ENCODE assay signal across 2 cellular contexts in the genomic region with DNA sequence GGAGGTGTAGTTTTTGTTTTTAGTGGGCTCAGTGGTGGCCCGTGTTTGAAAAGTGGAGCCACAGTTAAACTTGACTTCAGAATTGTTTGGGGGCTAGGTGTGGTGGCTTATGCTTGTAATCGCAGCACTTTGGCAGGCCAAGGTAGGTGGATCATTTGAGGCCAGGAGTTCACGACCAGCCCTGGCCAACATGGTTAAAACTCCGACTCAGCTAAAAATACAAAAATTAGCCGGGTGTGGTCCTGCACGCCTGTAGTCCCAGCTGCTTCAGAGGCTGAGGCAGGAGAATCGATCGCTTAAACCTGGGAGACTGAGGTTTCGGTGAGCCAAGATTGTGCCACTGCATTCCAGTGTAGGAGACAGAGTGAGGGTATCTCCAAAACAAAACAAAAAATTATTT.
TF ChIP-seq lines count a peak whose summit lies in the region.

No MANE protein-coding gene starts in this region.

TF ChIP-seq in GM23338, 12 proteins besides CTCF, POLR2A, EP300 and RAD21 (continued from another document):
- TF ChIP-seq POLR2AphosphoS5 (IDR thresholded peaks at IDR 0.05; ENCODE audit: low read depth) (no peak), CREB1 (CRISPR knock-in tag; IDR thresholded peaks at IDR 0.05; ENCODE audit: low read depth) (no peak), EZH2phosphoT487 (IDR thresholded peaks at IDR 0.05; ENCODE audit: unreplicated experiment) (no peak)
- TF ChIP-seq, protein P1, sequence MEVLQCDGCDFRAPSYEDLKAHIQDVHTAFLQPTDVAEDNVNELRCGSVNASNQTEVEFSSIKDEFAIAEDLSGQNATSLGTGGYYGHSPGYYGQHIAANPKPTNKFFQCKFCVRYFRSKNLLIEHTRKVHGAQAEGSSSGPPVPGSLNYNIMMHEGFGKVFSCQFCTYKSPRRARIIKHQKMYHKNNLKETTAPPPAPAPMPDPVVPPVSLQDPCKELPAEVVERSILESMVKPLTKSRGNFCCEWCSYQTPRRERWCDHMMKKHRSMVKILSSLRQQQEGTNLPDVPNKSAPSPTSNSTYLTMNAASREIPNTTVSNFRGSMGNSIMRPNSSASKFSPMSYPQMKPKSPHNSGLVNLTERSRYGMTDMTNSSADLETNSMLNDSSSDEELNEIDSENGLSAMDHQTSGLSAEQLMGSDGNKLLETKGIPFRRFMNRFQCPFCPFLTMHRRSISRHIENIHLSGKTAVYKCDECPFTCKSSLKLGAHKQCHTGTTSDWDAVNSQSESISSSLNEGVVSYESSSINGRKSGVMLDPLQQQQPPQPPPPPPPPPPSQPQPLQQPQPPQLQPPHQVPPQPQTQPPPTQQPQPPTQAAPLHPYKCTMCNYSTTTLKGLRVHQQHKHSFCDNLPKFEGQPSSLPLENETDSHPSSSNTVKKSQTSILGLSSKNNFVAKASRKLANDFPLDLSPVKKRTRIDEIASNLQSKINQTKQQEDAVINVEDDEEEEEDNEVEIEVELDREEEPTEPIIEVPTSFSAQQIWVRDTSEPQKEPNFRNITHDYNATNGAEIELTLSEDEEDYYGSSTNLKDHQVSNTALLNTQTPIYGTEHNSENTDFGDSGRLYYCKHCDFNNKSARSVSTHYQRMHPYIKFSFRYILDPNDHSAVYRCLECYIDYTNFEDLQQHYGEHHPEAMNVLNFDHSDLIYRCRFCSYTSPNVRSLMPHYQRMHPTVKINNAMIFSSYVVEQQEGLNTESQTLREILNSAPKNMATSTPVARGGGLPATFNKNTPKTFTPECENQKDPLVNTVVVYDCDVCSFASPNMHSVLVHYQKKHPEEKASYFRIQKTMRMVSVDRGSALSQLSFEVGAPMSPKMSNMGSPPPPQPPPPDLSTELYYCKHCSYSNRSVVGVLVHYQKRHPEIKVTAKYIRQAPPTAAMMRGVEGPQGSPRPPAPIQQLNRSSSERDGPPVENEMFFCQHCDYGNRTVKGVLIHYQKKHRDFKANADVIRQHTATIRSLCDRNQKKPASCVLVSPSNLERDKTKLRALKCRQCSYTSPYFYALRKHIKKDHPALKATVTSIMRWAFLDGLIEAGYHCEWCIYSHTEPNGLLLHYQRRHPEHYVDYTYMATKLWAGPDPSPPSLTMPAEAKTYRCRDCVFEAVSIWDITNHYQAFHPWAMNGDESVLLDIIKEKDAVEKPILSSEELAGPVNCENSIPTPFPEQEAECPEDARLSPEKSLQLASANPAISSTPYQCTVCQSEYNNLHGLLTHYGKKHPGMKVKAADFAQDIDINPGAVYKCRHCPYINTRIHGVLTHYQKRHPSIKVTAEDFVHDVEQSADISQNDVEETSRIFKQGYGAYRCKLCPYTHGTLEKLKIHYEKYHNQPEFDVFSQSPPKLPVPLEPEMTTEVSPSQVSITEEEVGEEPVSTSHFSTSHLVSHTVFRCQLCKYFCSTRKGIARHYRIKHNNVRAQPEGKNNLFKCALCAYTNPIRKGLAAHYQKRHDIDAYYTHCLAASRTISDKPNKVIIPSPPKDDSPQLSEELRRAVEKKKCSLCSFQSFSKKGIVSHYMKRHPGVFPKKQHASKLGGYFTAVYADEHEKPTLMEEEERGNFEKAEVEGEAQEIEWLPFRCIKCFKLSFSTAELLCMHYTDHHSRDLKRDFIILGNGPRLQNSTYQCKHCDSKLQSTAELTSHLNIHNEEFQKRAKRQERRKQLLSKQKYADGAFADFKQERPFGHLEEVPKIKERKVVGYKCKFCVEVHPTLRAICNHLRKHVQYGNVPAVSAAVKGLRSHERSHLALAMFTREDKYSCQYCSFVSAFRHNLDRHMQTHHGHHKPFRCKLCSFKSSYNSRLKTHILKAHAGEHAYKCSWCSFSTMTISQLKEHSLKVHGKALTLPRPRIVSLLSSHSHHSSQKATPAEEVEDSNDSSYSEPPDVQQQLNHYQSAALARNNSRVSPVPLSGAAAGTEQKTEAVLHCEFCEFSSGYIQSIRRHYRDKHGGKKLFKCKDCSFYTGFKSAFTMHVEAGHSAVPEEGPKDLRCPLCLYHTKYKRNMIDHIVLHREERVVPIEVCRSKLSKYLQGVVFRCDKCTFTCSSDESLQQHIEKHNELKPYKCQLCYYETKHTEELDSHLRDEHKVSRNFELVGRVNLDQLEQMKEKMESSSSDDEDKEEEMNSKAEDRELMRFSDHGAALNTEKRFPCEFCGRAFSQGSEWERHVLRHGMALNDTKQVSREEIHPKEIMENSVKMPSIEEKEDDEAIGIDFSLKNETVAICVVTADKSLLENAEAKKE (CRISPR knock-in tag; IDR thresholded peaks at IDR 0.05), result no peak
- TF ChIP-seq, protein P2, sequence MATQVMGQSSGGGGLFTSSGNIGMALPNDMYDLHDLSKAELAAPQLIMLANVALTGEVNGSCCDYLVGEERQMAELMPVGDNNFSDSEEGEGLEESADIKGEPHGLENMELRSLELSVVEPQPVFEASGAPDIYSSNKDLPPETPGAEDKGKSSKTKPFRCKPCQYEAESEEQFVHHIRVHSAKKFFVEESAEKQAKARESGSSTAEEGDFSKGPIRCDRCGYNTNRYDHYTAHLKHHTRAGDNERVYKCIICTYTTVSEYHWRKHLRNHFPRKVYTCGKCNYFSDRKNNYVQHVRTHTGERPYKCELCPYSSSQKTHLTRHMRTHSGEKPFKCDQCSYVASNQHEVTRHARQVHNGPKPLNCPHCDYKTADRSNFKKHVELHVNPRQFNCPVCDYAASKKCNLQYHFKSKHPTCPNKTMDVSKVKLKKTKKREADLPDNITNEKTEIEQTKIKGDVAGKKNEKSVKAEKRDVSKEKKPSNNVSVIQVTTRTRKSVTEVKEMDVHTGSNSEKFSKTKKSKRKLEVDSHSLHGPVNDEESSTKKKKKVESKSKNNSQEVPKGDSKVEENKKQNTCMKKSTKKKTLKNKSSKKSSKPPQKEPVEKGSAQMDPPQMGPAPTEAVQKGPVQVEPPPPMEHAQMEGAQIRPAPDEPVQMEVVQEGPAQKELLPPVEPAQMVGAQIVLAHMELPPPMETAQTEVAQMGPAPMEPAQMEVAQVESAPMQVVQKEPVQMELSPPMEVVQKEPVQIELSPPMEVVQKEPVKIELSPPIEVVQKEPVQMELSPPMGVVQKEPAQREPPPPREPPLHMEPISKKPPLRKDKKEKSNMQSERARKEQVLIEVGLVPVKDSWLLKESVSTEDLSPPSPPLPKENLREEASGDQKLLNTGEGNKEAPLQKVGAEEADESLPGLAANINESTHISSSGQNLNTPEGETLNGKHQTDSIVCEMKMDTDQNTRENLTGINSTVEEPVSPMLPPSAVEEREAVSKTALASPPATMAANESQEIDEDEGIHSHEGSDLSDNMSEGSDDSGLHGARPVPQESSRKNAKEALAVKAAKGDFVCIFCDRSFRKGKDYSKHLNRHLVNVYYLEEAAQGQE (IDR thresholded peaks at IDR 0.05; ENCODE audit: unreplicated experiment), result no peak

TF ChIP-seq in HEK293T, 16 proteins besides CTCF, POLR2A, EP300 and RAD21 (continued from another document):
- no peak for TF ChIP-seq FOXM1 (IDR thresholded peaks at IDR 0.05; ENCODE audit: borderline replicate concordance)
- no peak for TF ChIP-seq L3MBTL2 (conservative IDR thresholded peaks at IDR 0.05)
- no peak for TF ChIP-seq LEF1 (IDR thresholded peaks at IDR 0.05; ENCODE audit: borderline replicate concordance)
- TF ChIP-seq NFRKB (IDR thresholded peaks at IDR 0.05), result no peak
